15 cellular contexts compared by ENCODE assay signal in the genomic region with DNA sequence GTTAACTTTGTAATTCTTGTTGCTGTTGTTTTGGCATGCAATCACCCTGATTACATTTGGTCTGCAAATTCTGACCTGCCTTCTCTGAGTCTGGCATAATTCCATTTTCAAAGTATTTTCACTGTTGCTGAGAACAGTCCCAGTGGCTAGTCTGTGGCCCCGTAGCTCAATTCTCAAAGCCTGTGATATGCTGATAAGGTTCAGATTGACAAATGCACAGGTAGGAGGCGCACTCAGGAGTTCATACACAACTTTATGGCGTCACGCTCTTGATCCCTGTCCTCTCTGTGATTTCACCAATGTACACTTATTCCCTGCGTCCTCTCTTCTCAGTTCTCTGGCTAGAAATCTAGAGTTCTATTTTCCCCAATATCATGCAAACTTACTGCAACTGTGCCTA.
DNase-seq lines count a peak whose midpoint lies in the region; ATAC-seq and TF ChIP-seq lines count a peak whose summit lies in the region.
"Had no signal": no experiment of that assay in that cellular context is flagged by ENCODE, and none has a peak within 500 bp of the region (broad histone marks: within the 10 kb centered on the region; RNA-seq: fewer than 3 reads in every experiment).

No MANE protein-coding gene starts in this region.

- no peak for TF ChIP-seq POLR2A in HCT116 (IDR thresholded peaks at IDR 0.05; ENCODE audit: borderline replicate concordance, extremely low read depth, insufficient read depth, insufficient read length)
- TF ChIP-seq POLR2A in erythroblast (IDR thresholded peaks at IDR 0.05; ENCODE audit: low read length) = no peak

- no peaks in the 10 kb centered on the region for H3K4me1 ChIP-seq in HCT116 (ENCODE audit: control insufficient read depth in 1 of 2, insufficient read depth in 2 of 2, low read length in 2 of 2)
- no peaks in the 10 kb centered on the region for H3K4me1 ChIP-seq in PC-3 (ENCODE audit: insufficient read depth, low read length)
- H3K4me1 ChIP-seq: BLaER1, HAP-1 had no signal

- POLR2A ChIA-PET in HCT116 (lab: Charles Lee) = no interaction called here
- POLR2A ChIA-PET in PC-3 (lab: Charles Lee; ENCODE audit: unreplicated experiment) = no interaction called here

- intact Hi-C loops in HCT116 (cut with micrococcal nuclease) (no loop called here), PC-3 (cut with micrococcal nuclease) (no loop called here)

- ATAC-seq in HCT116 = peak; percentile 57
- ATAC-seq in PC-3 = no peak
- ATAC-seq: CD8-positive, alpha-beta T cell had no signal

- H3K9me2 ChIP-seq in HCT116 (ENCODE audit: insufficient read depth) (no peaks in the 10 kb centered on the region), PC-3 (replicated peaks; ENCODE audit: low read length) (no peaks in the 10 kb centered on the region)

- H3K9ac ChIP-seq in HCT116 (ENCODE audit: low read length) = no peak overlapping the region
- no peak overlapping the region for H3K9ac ChIP-seq in PC-3 (ENCODE audit: low read length)
- H3K9ac ChIP-seq: BLaER1 had no signal

- H3K36me3 ChIP-seq in HCT116 (ENCODE audit: control insufficient read depth in 1 of 2, insufficient read depth in 2 of 2, low read length in 2 of 2) (no peaks in the 10 kb centered on the region), PC-3 (ENCODE audit: low read depth, low read length) (no peaks in the 10 kb centered on the region)
- H3K36me3 ChIP-seq: BLaER1, HAP-1 had no signal

- RAD21 ChIA-PET in HCT116 (lab: Charles Lee; ENCODE audit: low non-redundant PET in 1 of 2, low total read pairs in 2 of 2, uncharacterized antibody in 2 of 2, unreplicated experiment in 2 of 2) = no interaction called here

- TF ChIP-seq RAD21 in HCT116 (IDR thresholded peaks at IDR 0.05; ENCODE audit: low read depth) = no peak

- DNase-seq in HCT116 (ENCODE audit: low read depth, low spot score) = no peak
- DNase-seq in PC-3 = no peak
- peak; percentile 35 to 53 for DNase-seq in erythroblast (lab: John Stamatoyannopoulos, UW)
- DNase-seq in stimulated activated CD4-positive, alpha-beta T cell treated with anti-CD3 and anti-CD28 coated beads, Interleukin-2, amount 100 ng/mL, for 24 hours = no peak
- DNase-seq in dedifferentiated amniotic fluid mesenchymal stem cell (ENCODE audit: extremely low spot score) = no peak
- DNase-seq in NCI-H2227 treated with DMSO at 0.1 percent for 48 hours (lab: John Stamatoyannopoulos, UW) = no peak
- DNase-seq: 8988T; CD8-positive, alpha-beta T cell; COR-L47; DMS 273 treated with DMSO at 0.1 percent for 48 hours; DMS53; GDM1 had no signal

- H3K4me2 ChIP-seq in HCT116 (ENCODE audit: low read length) (no peak overlapping the region), PC-3 (ENCODE audit: low read length) (no peak overlapping the region)
- H3K4me2 ChIP-seq: BLaER1 had no signal

- H3K27ac ChIP-seq in C4-2B (no peak overlapping the region), HCT116 (ENCODE audit: low read depth, low read length) (no peak overlapping the region), PC-3 (ENCODE audit: low read length) (no peak overlapping the region)
- H3K27ac ChIP-seq: BLaER1 had no signal

- H3K4me3 ChIP-seq in HCT116 (replicated peaks in 1 of 2; ENCODE audit: low read depth in 1 of 2, low read length in 2 of 2) = no peak overlapping the region
- no peak overlapping the region for H3K4me3 ChIP-seq in PC-3 (ENCODE audit: low read length)
- H3K4me3 ChIP-seq: BLaER1, HAP-1 had no signal

- no peaks in the 10 kb centered on the region for H3K79me2 ChIP-seq in HCT116 (ENCODE audit: insufficient read depth, low read length)
- no peaks in the 10 kb centered on the region for H3K79me2 ChIP-seq in PC-3 (ENCODE audit: low read length)

- TF ChIP-seq CTCF in C4-2B (conservative IDR thresholded peaks at IDR 0.05) (peak; percentile 26), HCT116 (IDR thresholded peaks at IDR 0.05 in 2 of 3, conservative IDR thresholded peaks at IDR 0.05 in 1 of 3; ENCODE audit: borderline replicate concordance in 1 of 3, insufficient read depth in 1 of 3, low read depth in 2 of 3, low read length in 2 of 3) (no peak), PC-3 (conservative IDR thresholded peaks at IDR 0.05; ENCODE audit: low read depth, low read length) (peak; percentile 33; the same call in 1 of the 2 replicates)

- H3K27me3 ChIP-seq in HCT116 (ENCODE audit: insufficient read depth, low read length) (no peaks in the 10 kb centered on the region), PC-3 (ENCODE audit: low read length) (peaks cover 45% of the 10 kb centered on the region)
- H3K27me3 ChIP-seq: BLaER1 had no signal

- H4K20me1 ChIP-seq in HCT116 (ENCODE audit: insufficient read depth) = no peaks in the 10 kb centered on the region
- no peaks in the 10 kb centered on the region for H4K20me1 ChIP-seq in PC-3 (ENCODE audit: low read length)
- H4K20me1 ChIP-seq: BLaER1 had no signal

- CTCF ChIA-PET in HCT116 (lab: Charles Lee) = no interaction called here
- CTCF ChIA-PET in PC-3 (lab: Charles Lee) = no interaction called here

- no peaks in the 10 kb centered on the region for H3F3A ChIP-seq in PC-3 (ENCODE audit: low read length, unreplicated experiment)

- no peak overlapping the region for H2AFZ ChIP-seq in HCT116 (ENCODE audit: low read depth, low read length, poor library complexity, severe bottlenecking)
- no peak overlapping the region for H2AFZ ChIP-seq in PC-3 (ENCODE audit: low read length)

- no TSS peak for BruUV-seq in HCT116 (replicated peaks; lab: Mats Ljungman, UMichigan)
- BruUV-seq in PC-3 (replicated peaks; lab: Mats Ljungman, UMichigan) = no TSS peak

- H3K9me3 ChIP-seq in HCT116 (ENCODE audit: control insufficient read depth in 1 of 2, insufficient read depth in 1 of 2, low read depth in 1 of 2, low read length in 2 of 2) (no peaks in the 10 kb centered on the region), PC-3 (ENCODE audit: low read length) (no peaks in the 10 kb centered on the region)
- H3K9me3 ChIP-seq: BLaER1, HAP-1 had no signal

TF ChIP-seq in HCT116, 20 proteins besides CTCF, POLR2A, EP300 and RAD21:
- TF ChIP-seq ZFX (IDR thresholded peaks at IDR 0.05) (no peak), JUND (IDR thresholded peaks at IDR 0.05) (no peak), TCF7L2 (IDR thresholded peaks at IDR 0.05; ENCODE audit: borderline replicate concordance, extremely low read depth, insufficient read depth, insufficient read length) (no peak)

Comparison
In these comparisons a context has a peak if more than half of its experiments do, and no peak if none do; other contexts are left out.
1. CTCF ChIP-seq: peak in C4-2B (single experiment) and PC-3 (single experiment); none in HCT116 (0 of 3).
2. DNase-seq: peak in erythroblast (2 of 2); none in HCT116 (single experiment), PC-3 (single experiment), stimulated activated CD4-positive, alpha-beta T cell treated with anti-CD3 and anti-CD28 coated beads, Interleukin-2, amount 100 ng/mL, for 24 hours (0 of 2), dedifferentiated amniotic fluid mesenchymal stem cell (single experiment) and NCI-H2227 treated with DMSO at 0.1 percent for 48 hours (single experiment).